ENCODE assay signal across 10 cellular contexts in genomic region chr12:68497702-68498101, GRCh38.
A peak's percentile ranks its signal among the peaks of the same experiment; 100 is the strongest.
DNase-seq lines count a peak whose midpoint lies in the region; ATAC-seq, FAIRE-seq and TF ChIP-seq lines count a peak whose summit lies in the region.
"Had no signal": no experiment of that assay in that cellular context is flagged by ENCODE, and none has a peak within 500 bp of the region (broad histone marks: within the 10 kb centered on the region; RNA-seq: fewer than 3 reads in every experiment).

No MANE protein-coding gene starts in this region.

- H3K4me3 ChIP-seq in GM23248 (peak overlapping the region; percentile 28), sigmoid colon (no peak overlapping the region), suprapubic skin (no peak overlapping the region)

- H3K9me2 ChIP-seq in GM23248 (ENCODE audit: insufficient read depth), result no peaks in the 10 kb centered on the region

- TF ChIP-seq CTCF in chondrocyte (IDR thresholded peaks at IDR 0.05) (no peak), sigmoid colon (IDR thresholded peaks at IDR 0.05) (no peak), suprapubic skin (IDR thresholded peaks at IDR 0.05) (no peak)

- TF ChIP-seq EP300 in sigmoid colon (IDR thresholded peaks at IDR 0.05) (peak in 2 of 4 donors; percentile 36 to 67), suprapubic skin (IDR thresholded peaks at IDR 0.05) (no peak)

- peaks cover 3% of the 10 kb centered on the region for H3K9me3 Mint-ChIP-seq in chondrocyte (ENCODE audit: low read depth)

- H3K4me3 Mint-ChIP-seq in chondrocyte (ENCODE audit: unreplicated experiment), result no peak overlapping the region

- TF ChIP-seq POLR2A in sigmoid colon (IDR thresholded peaks at IDR 0.05), result no peak
- no peak for TF ChIP-seq POLR2A in suprapubic skin (IDR thresholded peaks at IDR 0.05)

- no peaks in the 10 kb centered on the region for H3K27me3 ChIP-seq in GM23248 (replicated peaks; ENCODE audit: insufficient read depth)
- no peaks in the 10 kb centered on the region for H3K27me3 ChIP-seq in sigmoid colon
- no peaks in the 10 kb centered on the region for H3K27me3 ChIP-seq in suprapubic skin

- H3K4me1 Mint-ChIP-seq in chondrocyte (ENCODE audit: low read depth), result peaks cover 30% of the 10 kb centered on the region

- no peaks in the 10 kb centered on the region for H3K27me3 Mint-ChIP-seq in chondrocyte (ENCODE audit: low read depth)

- no peaks in the 10 kb centered on the region for H4K20me1 ChIP-seq in GM23248 (ENCODE audit: insufficient read depth)

- no peaks in the 10 kb centered on the region for H3K36me3 Mint-ChIP-seq in chondrocyte (ENCODE audit: low read depth)

- intact Hi-C loops in sigmoid colon (cut with DNase I), result loop anchor here (5.0 kb wide), 1 partner anchor 90 kb away; no protein-coding TSS in a partner anchor

- H2AFZ ChIP-seq in GM23248, result no peak overlapping the region

- 0 out of 2 replicates have a peak overlapping the region, but pooled peaks have one; percentile 20 for H3K9ac ChIP-seq in GM23248

- H3K4me2 ChIP-seq in GM23248 (ENCODE audit: unreplicated experiment), result peak overlapping the region; percentile 57

- H3K79me2 ChIP-seq in GM23248 (ENCODE audit: insufficient read depth), result no peaks in the 10 kb centered on the region

- peaks cover 29% of the 10 kb centered on the region for H3K4me1 ChIP-seq in GM23248 (ENCODE audit: insufficient read depth)
- peaks cover 0 to 28% (median 24%) of the 10 kb centered on the region in 4 donors for H3K4me1 ChIP-seq in sigmoid colon
- H3K4me1 ChIP-seq in suprapubic skin, result no peaks in the 10 kb centered on the region

- H3K36me3 ChIP-seq in GM23248 (ENCODE audit: low read depth), result no peaks in the 10 kb centered on the region
- H3K36me3 ChIP-seq in sigmoid colon, result no peaks in the 10 kb centered on the region
- no peaks in the 10 kb centered on the region for H3K36me3 ChIP-seq in suprapubic skin

- H3F3A ChIP-seq in GM23248 (ENCODE audit: insufficient read depth), result peaks cover 20% of the 10 kb centered on the region; the same call in 1 of the 2 replicates

- H3K27ac Mint-ChIP-seq in chondrocyte (ENCODE audit: unreplicated experiment), result peak overlapping the region; percentile 75

- 0% methylated on average over 3 of the region's 3 CpGs for WGBS in GM23248 (ENCODE audit: low coverage in 1 of 2, low lambda C conversion rate in 2 of 2, missing lambda C conversion rate in 2 of 2), 2 experiments
- 40 to 59% methylated on average over 3 of the region's 3 CpGs for WGBS in sigmoid colon, 2 donors
- 15% methylated on average over 3 of the region's 3 CpGs for WGBS in suprapubic skin

- DNase-seq in GM23248 (peak; percentile 85), RCC 7860 (ENCODE audit: low spot score) (peak; percentile 97), chondrocyte (ENCODE audit: low spot score) (no peak), sigmoid colon (no peak), cerebellar nuclear complex (lab: John Stamatoyannopoulos, UW) (no peak), suprapubic skin (ENCODE audit: low spot score in 2 of 2) (no peak), NCI-H2196 treated with DMSO at 0.1 percent for 48 hours (lab: John Stamatoyannopoulos, UW; ENCODE audit: unreplicated experiment) (no peak)
- DNase-seq: activated effector memory CD4-positive, alpha-beta T cell treated with anti-CD3 and anti-CD28 coated beads, Interleukin-2, amount 50 U/mL, for 16 hours; NCI-H748 treated with DMSO at 0.1 percent for 48 hours had no signal

- FAIRE-seq in RCC 7860 (lab: Jason Lieb, UNC), result peak; percentile 96

- H3K9me3 ChIP-seq in GM23248 (ENCODE audit: low read depth) (no peaks in the 10 kb centered on the region), sigmoid colon (no peaks in the 10 kb centered on the region), suprapubic skin (no peaks in the 10 kb centered on the region)

- H3K27ac ChIP-seq in GM23248 (peak overlapping the region; percentile 47), sigmoid colon (peak overlapping the region in 3 of 4 donors; percentile 29 to 78 (median 73)), suprapubic skin (no peak overlapping the region)

- no peak for ATAC-seq in HG03135 (IDR thresholded peaks at IDR 0.05; ENCODE audit: unreplicated experiment)

- in situ Hi-C loops in GM23248 (cut with MboI), result no loop called here

Comparison
In these comparisons a context has a peak if more than half of its experiments do, and no peak if none do; other contexts are left out.
1. DNase-seq: peak in GM23248 (single experiment) and RCC 7860 (single experiment); none in chondrocyte (single experiment), sigmoid colon (single experiment), cerebellar nuclear complex (0 of 2), suprapubic skin (0 of 2) and NCI-H2196 treated with DMSO at 0.1 percent for 48 hours (single experiment).